8 cellular contexts compared by ENCODE assay signal in the genomic region with DNA sequence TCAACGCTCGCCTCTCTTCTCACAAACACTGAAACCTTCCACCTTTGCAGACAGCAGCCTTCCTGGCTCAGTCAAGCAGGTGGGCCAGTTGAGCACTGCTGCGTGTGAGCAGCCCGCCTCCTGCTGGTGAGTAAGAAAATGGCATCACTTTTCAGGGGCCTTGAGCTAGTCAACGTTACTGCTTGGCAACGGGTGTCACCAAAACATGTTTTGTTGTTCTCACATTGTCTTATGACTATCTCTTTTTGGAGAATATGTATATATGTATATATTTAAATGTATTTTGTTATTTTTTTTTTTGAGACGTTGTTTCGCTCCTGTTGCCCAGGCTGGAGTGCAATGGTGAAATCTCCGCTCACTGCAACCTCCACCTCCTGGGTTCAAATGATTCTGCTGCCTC.
DNase-seq lines count a peak whose midpoint lies in the region; ATAC-seq and TF ChIP-seq lines count a peak whose summit lies in the region.

No MANE protein-coding gene starts in this region.

- H3K36me3 ChIP-seq in WERI-Rb-1: no peaks in the 10 kb centered on the region

- in situ Hi-C loops in ACHN (cut with HindIII; ENCODE audit: low pct_ligation_motif_present, low pct_unique_long_range_greater_than_20kb, low sequenced_read_pairs) (no loop called here), T47D (cut with HindIII; ENCODE audit: low pct_unique_long_range_greater_than_20kb, low sequenced_read_pairs) (no loop called here)

- peak; percentile 71 for DNase-seq in ACHN
- DNase-seq in NCI-H2029 treated with DMSO at 0.1 percent for 48 hours (lab: John Stamatoyannopoulos, UW): peak; percentile 61
- peak; percentile 76 for DNase-seq in WERI-Rb-1
- DNase-seq in T47D (ENCODE audit: low read depth in 1 of 2, low spot score in 1 of 2): peak; percentile 27 to 78
- peak; percentile 72 for DNase-seq in kidney glomerular epithelial cell (lab: John Stamatoyannopoulos, UW)
- DNase-seq in stimulated activated CD4-positive, alpha-beta T cell treated with anti-CD3 and anti-CD28 coated beads, Interleukin-4, amount 100 ng/mL, for 48 hours (ENCODE audit: low read depth in 2 of 2): peak; percentile 43 to 46

- H3K27me3 ChIP-seq in WERI-Rb-1 (ENCODE audit: insufficient read depth, low read depth, severe bottlenecking): no peaks in the 10 kb centered on the region

- TF ChIP-seq CTCF in WERI-Rb-1 (IDR thresholded peaks at IDR 0.05; ENCODE audit: low read depth, low read length): peak; percentile 91

- ATAC-seq in GM18499 (IDR thresholded peaks at IDR 0.05; ENCODE audit: insufficient read depth, unreplicated experiment) (peak; percentile 86), HG02885 (IDR thresholded peaks at IDR 0.05; ENCODE audit: poor library complexity, unreplicated experiment) (peak; percentile 84)

- no peaks in the 10 kb centered on the region for H3K9me3 ChIP-seq in WERI-Rb-1 (ENCODE audit: severe bottlenecking)

- H3K27ac ChIP-seq in WERI-Rb-1: no peak overlapping the region

- no peak overlapping the region for H3K4me3 ChIP-seq in WERI-Rb-1 (ENCODE audit: low read depth, low read length)
